ENCODE assay signal across 14 cellular contexts in the genomic region with DNA sequence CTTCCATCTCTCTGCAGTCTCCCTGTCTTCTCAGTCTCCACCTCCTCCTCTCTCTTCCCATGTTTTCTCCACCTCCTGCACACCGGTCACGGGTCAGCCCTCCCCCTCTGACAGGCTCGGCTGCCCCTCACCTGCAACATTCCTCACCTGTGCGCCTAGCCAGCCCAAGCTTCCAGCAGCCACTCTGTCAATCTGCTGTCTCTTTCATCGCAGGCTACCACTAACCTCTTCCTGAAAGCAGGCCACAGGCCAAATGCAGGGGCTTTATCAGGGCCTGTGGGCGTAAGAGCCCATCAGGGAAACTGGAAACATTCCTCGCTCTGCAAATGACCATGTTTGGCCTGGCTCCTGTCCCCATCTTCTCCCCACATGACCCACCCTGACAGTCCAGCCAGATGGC. TPM values are rescaled to one million over a fixed set of nuclear protein-coding genes. Genes with fewer than 3 reads are reported as not detected.
A peak's percentile ranks its signal among the peaks of the same experiment; 100 is the strongest.
DNase-seq lines count a peak whose midpoint lies in the region; ATAC-seq and TF ChIP-seq lines count a peak whose summit lies in the region.
"Had no signal": no experiment of that assay in that cellular context is flagged by ENCODE, and none has a peak within 500 bp of the region (broad histone marks: within the 10 kb centered on the region; RNA-seq: fewer than 3 reads in every experiment).

No MANE protein-coding gene starts in this region.

- DNase-seq in GM23338 (ENCODE audit: low spot score) (peak; percentile 60), breast epithelium (ENCODE audit: low spot score in 2 of 2) (no peak), left lung (no peak), D341Med (ENCODE audit: low spot score) (no peak), hypothalamus (lab: John Stamatoyannopoulos, UW) (no peak), occipital lobe (lab: John Stamatoyannopoulos, UW) (no peak)
- DNase-seq in stimulated activated effector memory CD8-positive, alpha-beta T cell treated with anti-CD3 and anti-CD28 coated beads, Interleukin-12 subunit alpha, Interleukin-12 subunit beta, amount 100 ng/mL, for 72 hours (ENCODE audit: low spot score in 2 of 2) = no peak
- DNase-seq: activated B cell treated with CpG ODN at 0.5 μM for 24 hours; activated T-cell treated with anti-CD3 and anti-CD28 coated beads, Interleukin-2, amount 50 U/mL, for 1 hour; naive thymus-derived CD8-positive, alpha-beta T cell; NCI-H2029; SJCRH30 had no signal

- H3K9me3 Mint-ChIP-seq in GM23338 = no peaks in the 10 kb centered on the region; the same call in 2 of the 3 replicates
- H3K9me3 Mint-ChIP-seq in stimulated activated effector memory CD8-positive, alpha-beta T cell treated with anti-CD3 and anti-CD28 coated beads, Interleukin-12 subunit alpha, Interleukin-12 subunit beta, amount 100 ng/mL, for 72 hours = no peaks in the 10 kb centered on the region
- H3K9me3 Mint-ChIP-seq: activated B cell treated with CpG ODN at 0.5 μM for 24 hours had no signal

- no peaks in the 10 kb centered on the region for H3K36me3 Mint-ChIP-seq in GM23338 (ENCODE audit: low read depth)
- no peaks in the 10 kb centered on the region for H3K36me3 Mint-ChIP-seq in stimulated activated effector memory CD8-positive, alpha-beta T cell treated with anti-CD3 and anti-CD28 coated beads, Interleukin-12 subunit alpha, Interleukin-12 subunit beta, amount 100 ng/mL, for 72 hours
- H3K36me3 Mint-ChIP-seq: naive thymus-derived CD8-positive, alpha-beta T cell had no signal

- intact Hi-C loops in breast epithelium (cut with DNase I; ENCODE audit: low total_unique reads) = no loop called here
- intact Hi-C loops in left lung (cut with DNase I) = no loop called here

- H3F3A ChIP-seq in GM23338 (replicated peaks; ENCODE audit: low read depth) = no peaks in the 10 kb centered on the region

- H3K27me3 ChIP-seq in GM23338 (ENCODE audit: insufficient read depth) = no peaks in the 10 kb centered on the region
- H3K27me3 ChIP-seq in breast epithelium = no peaks in the 10 kb centered on the region
- H3K27me3 ChIP-seq in left lung = no peaks in the 10 kb centered on the region

- H3K79me2 ChIP-seq in GM23338 (replicated peaks; ENCODE audit: insufficient read depth) = no peaks in the 10 kb centered on the region

- peak overlapping the region; percentile 38; the same call in 1 of the 2 replicates for H3K4me2 ChIP-seq in GM23338

- H3K27ac Mint-ChIP-seq in GM23338 = no peak overlapping the region; the same call in 1 of the 2 replicates
- peak overlapping the region; percentile 2 for H3K27ac Mint-ChIP-seq in stimulated activated effector memory CD8-positive, alpha-beta T cell treated with anti-CD3 and anti-CD28 coated beads, Interleukin-12 subunit alpha, Interleukin-12 subunit beta, amount 100 ng/mL, for 72 hours
- H3K27ac Mint-ChIP-seq: activated B cell treated with CpG ODN at 0.5 μM for 24 hours had no signal

- H3K27ac ChIP-seq in GM23338 (ENCODE audit: low read depth) = no peak overlapping the region
- peak overlapping the region; percentile 76 to 90 for H3K27ac ChIP-seq in breast epithelium
- H3K27ac ChIP-seq in left lung = peak overlapping the region; percentile 76 to 82
- H3K27ac ChIP-seq: SJCRH30 had no signal

- peaks cover 44% of the 10 kb centered on the region for H3K4me1 Mint-ChIP-seq in GM23338
- H3K4me1 Mint-ChIP-seq in stimulated activated effector memory CD8-positive, alpha-beta T cell treated with anti-CD3 and anti-CD28 coated beads, Interleukin-12 subunit alpha, Interleukin-12 subunit beta, amount 100 ng/mL, for 72 hours = peaks cover 55% of the 10 kb centered on the region
- H3K4me1 Mint-ChIP-seq: activated B cell treated with CpG ODN at 0.5 μM for 24 hours had no signal

- H3K4me3 ChIP-seq in GM23338 = no peak overlapping the region
- no peak overlapping the region for H3K4me3 ChIP-seq in breast epithelium
- no peak overlapping the region for H3K4me3 ChIP-seq in left lung
- H3K4me3 ChIP-seq: SJCRH30 had no signal

- ATAC-seq in GM23338 (peak; percentile 71), left lung (no peak), HG03108 (IDR thresholded peaks at IDR 0.05; ENCODE audit: unreplicated experiment) (no peak)
- no peak for ATAC-seq in stimulated activated effector memory CD8-positive, alpha-beta T cell treated with anti-CD3 and anti-CD28 coated beads, Interleukin-12 subunit alpha, Interleukin-12 subunit beta, amount 100 ng/mL, for 72 hours
- ATAC-seq: naive thymus-derived CD8-positive, alpha-beta T cell had no signal

- TF ChIP-seq POLR2A in breast epithelium (IDR thresholded peaks at IDR 0.05) = no peak

- H3K9me3 ChIP-seq in breast epithelium (no peaks in the 10 kb centered on the region), left lung (no peaks in the 10 kb centered on the region)
- H3K9me3 ChIP-seq: SJCRH30 had no signal

- H3K4me3 Mint-ChIP-seq in GM23338 = no peak overlapping the region
- no peak overlapping the region for H3K4me3 Mint-ChIP-seq in stimulated activated effector memory CD8-positive, alpha-beta T cell treated with anti-CD3 and anti-CD28 coated beads, Interleukin-12 subunit alpha, Interleukin-12 subunit beta, amount 100 ng/mL, for 72 hours
- H3K4me3 Mint-ChIP-seq: activated B cell treated with CpG ODN at 0.5 μM for 24 hours; naive thymus-derived CD8-positive, alpha-beta T cell had no signal

- peaks cover 2% of the 10 kb centered on the region for H3K27me3 Mint-ChIP-seq in GM23338 (ENCODE audit: insufficient read depth, low read depth, poor library complexity)

- no peak for TF ChIP-seq CTCF in GM23338 (conservative IDR thresholded peaks at IDR 0.05; ENCODE audit: low read depth in 2 of 2)
- TF ChIP-seq CTCF in breast epithelium (IDR thresholded peaks at IDR 0.05) = no peak
- TF ChIP-seq CTCF in left lung (IDR thresholded peaks at IDR 0.05) = no peak

- no peaks in the 10 kb centered on the region for H4K20me1 ChIP-seq in GM23338 (replicated peaks; ENCODE audit: insufficient read depth)

- H3K4me1 ChIP-seq in GM23338 (ENCODE audit: insufficient read depth) (peaks cover 22% of the 10 kb centered on the region), breast epithelium (peaks cover 17 to 27% of the 10 kb centered on the region in 2 donors), left lung (peaks cover 43 to 90% of the 10 kb centered on the region in 2 donors)

- H3K36me3 ChIP-seq in GM23338 (ENCODE audit: insufficient read depth) = no peaks in the 10 kb centered on the region
- no peaks in the 10 kb centered on the region for H3K36me3 ChIP-seq in breast epithelium
- H3K36me3 ChIP-seq in left lung = no peaks in the 10 kb centered on the region
- H3K36me3 ChIP-seq: SJCRH30 had no signal

- no peaks in the 10 kb centered on the region for H3K9me2 ChIP-seq in GM23338 (ENCODE audit: insufficient read depth)

- no peak overlapping the region for H2AFZ ChIP-seq in GM23338

TF ChIP-seq in GM23338, 12 proteins besides CTCF, POLR2A, EP300 and RAD21 (continues in another document):
- TF ChIP-seq ZNF114 (CRISPR knock-in tag; IDR thresholded peaks at IDR 0.05) (no peak), POLR2AphosphoS5 (IDR thresholded peaks at IDR 0.05; ENCODE audit: low read depth) (no peak), NANOG (IDR thresholded peaks at IDR 0.05; ENCODE audit: borderline replicate concordance) (no peak), STAT1 (IDR thresholded peaks at IDR 0.05; ENCODE audit: unreplicated experiment) (no peak)
- TF ChIP-seq, protein P1, sequence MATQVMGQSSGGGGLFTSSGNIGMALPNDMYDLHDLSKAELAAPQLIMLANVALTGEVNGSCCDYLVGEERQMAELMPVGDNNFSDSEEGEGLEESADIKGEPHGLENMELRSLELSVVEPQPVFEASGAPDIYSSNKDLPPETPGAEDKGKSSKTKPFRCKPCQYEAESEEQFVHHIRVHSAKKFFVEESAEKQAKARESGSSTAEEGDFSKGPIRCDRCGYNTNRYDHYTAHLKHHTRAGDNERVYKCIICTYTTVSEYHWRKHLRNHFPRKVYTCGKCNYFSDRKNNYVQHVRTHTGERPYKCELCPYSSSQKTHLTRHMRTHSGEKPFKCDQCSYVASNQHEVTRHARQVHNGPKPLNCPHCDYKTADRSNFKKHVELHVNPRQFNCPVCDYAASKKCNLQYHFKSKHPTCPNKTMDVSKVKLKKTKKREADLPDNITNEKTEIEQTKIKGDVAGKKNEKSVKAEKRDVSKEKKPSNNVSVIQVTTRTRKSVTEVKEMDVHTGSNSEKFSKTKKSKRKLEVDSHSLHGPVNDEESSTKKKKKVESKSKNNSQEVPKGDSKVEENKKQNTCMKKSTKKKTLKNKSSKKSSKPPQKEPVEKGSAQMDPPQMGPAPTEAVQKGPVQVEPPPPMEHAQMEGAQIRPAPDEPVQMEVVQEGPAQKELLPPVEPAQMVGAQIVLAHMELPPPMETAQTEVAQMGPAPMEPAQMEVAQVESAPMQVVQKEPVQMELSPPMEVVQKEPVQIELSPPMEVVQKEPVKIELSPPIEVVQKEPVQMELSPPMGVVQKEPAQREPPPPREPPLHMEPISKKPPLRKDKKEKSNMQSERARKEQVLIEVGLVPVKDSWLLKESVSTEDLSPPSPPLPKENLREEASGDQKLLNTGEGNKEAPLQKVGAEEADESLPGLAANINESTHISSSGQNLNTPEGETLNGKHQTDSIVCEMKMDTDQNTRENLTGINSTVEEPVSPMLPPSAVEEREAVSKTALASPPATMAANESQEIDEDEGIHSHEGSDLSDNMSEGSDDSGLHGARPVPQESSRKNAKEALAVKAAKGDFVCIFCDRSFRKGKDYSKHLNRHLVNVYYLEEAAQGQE (IDR thresholded peaks at IDR 0.05; ENCODE audit: unreplicated experiment) = no peak

RNA-seq across cellular contexts. Expression of a gene that starts 34.5 kb away (rescaled TPM):
- total RNA-seq in GM23338 (2014; rRNA removed; shearing (Covaris generic)) = 1.6 and 2.6 TPM in 2 replicates
- 0.40 and 0.71 TPM in 2 replicates for polyA plus RNA-seq in GM23338 (2016; fragmentation: Nextera tagmentation; extraction: Ambion mirVana)
- total RNA-seq in breast epithelium (10 to 100 TPM in 1 of 3 donors, 1 to 10 TPM in 2; 4.9 to 30.2 (median 9.1) TPM), left lung (10 to 100 TPM; 19.0 to 31.2 TPM), occipital lobe (1.7 TPM)
- total RNA-seq: bronchial epithelial cell had no signal
